ENCODE assay signal across 1 cellular context in the genomic region with DNA sequence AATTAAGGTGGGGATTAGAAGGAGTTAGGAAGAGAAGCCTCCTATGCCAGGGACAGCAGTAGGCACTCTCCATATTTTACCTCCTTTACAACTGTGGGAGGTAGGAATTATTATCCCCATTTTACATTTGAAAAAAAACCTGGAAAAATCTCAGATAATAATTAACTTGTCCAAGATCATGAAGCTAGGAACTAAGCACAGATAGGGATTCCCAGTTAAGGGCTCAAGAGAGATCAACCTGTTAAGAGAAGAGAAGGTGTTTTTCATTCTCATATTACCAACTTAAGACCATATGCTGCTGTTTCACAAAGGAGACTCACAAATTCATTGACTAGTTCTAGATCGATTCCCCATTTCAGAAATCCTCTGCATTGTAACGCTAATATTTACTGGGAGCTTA.
TF ChIP-seq lines count a peak whose summit lies in the region.

No MANE protein-coding gene starts in this region.

TF ChIP-seq in HepG2, 621 proteins besides CTCF, POLR2A, EP300 and RAD21:
- TF ChIP-seq, protein P1, sequence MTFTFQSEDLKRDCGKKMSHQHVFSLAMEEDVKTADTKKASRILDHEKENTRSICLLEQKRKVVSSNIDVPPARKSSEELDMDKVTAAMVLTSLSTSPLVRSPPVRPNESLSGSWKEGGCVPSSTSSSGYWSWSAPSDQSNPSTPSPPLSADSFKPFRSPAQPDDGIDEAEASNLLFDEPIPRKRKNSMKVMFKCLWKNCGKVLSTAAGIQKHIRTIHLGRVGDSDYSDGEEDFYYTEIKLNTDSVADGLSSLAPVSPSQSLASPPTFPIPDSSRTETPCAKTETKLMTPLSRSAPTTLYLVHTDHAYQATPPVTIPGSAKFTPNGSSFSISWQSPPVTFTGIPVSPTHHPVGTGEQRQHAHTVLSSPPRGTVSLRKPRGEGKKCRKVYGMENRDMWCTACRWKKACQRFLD (CRISPR knock-in tag; IDR thresholded peaks at IDR 0.05; ENCODE audit: borderline replicate concordance), result no peak
- TF ChIP-seq SALL1 (CRISPR knock-in tag; IDR thresholded peaks at IDR 0.05), result no peak
- TF ChIP-seq, protein P2, sequence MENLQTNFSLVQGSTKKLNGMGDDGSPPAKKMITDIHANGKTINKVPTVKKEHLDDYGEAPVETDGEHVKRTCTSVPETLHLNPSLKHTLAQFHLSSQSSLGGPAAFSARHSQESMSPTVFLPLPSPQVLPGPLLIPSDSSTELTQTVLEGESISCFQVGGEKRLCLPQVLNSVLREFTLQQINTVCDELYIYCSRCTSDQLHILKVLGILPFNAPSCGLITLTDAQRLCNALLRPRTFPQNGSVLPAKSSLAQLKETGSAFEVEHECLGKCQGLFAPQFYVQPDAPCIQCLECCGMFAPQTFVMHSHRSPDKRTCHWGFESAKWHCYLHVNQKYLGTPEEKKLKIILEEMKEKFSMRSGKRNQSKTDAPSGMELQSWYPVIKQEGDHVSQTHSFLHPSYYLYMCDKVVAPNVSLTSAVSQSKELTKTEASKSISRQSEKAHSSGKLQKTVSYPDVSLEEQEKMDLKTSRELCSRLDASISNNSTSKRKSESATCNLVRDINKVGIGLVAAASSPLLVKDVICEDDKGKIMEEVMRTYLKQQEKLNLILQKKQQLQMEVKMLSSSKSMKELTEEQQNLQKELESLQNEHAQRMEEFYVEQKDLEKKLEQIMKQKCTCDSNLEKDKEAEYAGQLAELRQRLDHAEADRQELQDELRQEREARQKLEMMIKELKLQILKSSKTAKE (CRISPR knock-in tag; IDR thresholded peaks at IDR 0.05; ENCODE audit: borderline replicate concordance), result no peak
- no peak for TF ChIP-seq MBD4 (IDR thresholded peaks at IDR 0.05; ENCODE audit: borderline replicate concordance, low read length)
- TF ChIP-seq ARNT (IDR thresholded peaks at IDR 0.05), result no peak
- TF ChIP-seq YEATS4 (CRISPR knock-in tag; IDR thresholded peaks at IDR 0.05; ENCODE audit: borderline replicate concordance), result no peak
- no peak for TF ChIP-seq KMT2B (CRISPR knock-in tag; IDR thresholded peaks at IDR 0.05)
- TF ChIP-seq, protein P3, sequence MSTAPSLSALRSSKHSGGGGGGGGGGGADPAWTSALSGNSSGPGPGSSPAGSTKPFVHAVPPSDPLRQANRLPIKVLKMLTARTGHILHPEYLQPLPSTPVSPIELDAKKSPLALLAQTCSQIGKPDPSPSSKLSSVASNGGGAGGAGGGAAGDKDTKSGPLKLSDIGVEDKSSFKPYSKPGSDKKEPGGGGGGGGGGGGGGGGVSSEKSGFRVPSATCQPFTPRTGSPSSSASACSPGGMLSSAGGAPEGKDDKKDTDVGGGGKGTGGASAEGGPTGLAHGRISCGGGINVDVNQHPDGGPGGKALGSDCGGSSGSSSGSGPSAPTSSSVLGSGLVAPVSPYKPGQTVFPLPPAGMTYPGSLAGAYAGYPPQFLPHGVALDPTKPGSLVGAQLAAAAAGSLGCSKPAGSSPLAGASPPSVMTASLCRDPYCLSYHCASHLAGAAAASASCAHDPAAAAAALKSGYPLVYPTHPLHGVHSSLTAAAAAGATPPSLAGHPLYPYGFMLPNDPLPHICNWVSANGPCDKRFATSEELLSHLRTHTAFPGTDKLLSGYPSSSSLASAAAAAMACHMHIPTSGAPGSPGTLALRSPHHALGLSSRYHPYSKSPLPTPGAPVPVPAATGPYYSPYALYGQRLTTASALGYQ (CRISPR knock-in tag; IDR thresholded peaks at IDR 0.05), result no peak
- TF ChIP-seq, protein P4, sequence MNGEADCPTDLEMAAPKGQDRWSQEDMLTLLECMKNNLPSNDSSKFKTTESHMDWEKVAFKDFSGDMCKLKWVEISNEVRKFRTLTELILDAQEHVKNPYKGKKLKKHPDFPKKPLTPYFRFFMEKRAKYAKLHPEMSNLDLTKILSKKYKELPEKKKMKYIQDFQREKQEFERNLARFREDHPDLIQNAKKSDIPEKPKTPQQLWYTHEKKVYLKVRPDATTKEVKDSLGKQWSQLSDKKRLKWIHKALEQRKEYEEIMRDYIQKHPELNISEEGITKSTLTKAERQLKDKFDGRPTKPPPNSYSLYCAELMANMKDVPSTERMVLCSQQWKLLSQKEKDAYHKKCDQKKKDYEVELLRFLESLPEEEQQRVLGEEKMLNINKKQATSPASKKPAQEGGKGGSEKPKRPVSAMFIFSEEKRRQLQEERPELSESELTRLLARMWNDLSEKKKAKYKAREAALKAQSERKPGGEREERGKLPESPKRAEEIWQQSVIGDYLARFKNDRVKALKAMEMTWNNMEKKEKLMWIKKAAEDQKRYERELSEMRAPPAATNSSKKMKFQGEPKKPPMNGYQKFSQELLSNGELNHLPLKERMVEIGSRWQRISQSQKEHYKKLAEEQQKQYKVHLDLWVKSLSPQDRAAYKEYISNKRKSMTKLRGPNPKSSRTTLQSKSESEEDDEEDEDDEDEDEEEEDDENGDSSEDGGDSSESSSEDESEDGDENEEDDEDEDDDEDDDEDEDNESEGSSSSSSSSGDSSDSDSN (CRISPR knock-in tag; IDR thresholded peaks at IDR 0.05), result no peak
- TF ChIP-seq PHF20 (CRISPR knock-in tag; IDR thresholded peaks at IDR 0.05), result no peak
- TF ChIP-seq ARNTL (CRISPR knock-in tag; IDR thresholded peaks at IDR 0.05), result no peak
- no peak for TF ChIP-seq HNRNPK (IDR thresholded peaks at IDR 0.05; ENCODE audit: low read depth, low read length, poor library complexity, severe bottlenecking)
- TF ChIP-seq, protein P5, sequence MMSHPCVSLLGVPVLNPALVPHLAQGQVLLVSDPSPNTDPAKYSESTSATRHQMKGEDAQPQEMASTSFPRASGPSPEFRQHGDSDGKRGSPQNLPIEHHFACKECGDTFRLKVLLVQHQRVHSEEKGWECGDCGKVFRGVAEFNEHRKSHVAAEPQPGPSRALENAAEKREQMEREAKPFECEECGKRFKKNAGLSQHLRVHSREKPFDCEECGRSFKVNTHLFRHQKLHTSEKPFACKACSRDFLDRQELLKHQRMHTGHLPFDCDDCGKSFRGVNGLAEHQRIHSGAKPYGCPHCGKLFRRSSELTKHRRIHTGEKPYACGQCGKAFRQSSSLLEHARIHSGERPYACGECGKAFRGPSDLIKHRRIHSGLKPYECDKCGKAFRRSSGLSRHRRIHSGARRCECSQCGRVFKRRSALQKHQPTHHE (CRISPR knock-in tag; IDR thresholded peaks at IDR 0.05; ENCODE audit: borderline replicate concordance), result no peak
- TF ChIP-seq POLR2AphosphoS5 (IDR thresholded peaks at IDR 0.05; ENCODE audit: low read depth, low read length), result no peak
- TF ChIP-seq ERF (CRISPR knock-in tag; IDR thresholded peaks at IDR 0.05), result no peak
- TF ChIP-seq NR2F1 (CRISPR knock-in tag; IDR thresholded peaks at IDR 0.05), result no peak
- no peak for TF ChIP-seq ZFYVE20 (CRISPR knock-in tag; IDR thresholded peaks at IDR 0.05; ENCODE audit: borderline replicate concordance, low read depth)
